ENCODE assay signal across 17 cellular contexts in genomic region chr7:88942815-88943501, GRCh38.
DNase-seq lines count a peak whose midpoint lies in the region; ATAC-seq and TF ChIP-seq lines count a peak whose summit lies in the region.
"Had no signal": no experiment of that assay in that cellular context is flagged by ENCODE, and none has a peak within 500 bp of the region (broad histone marks: within the 10 kb centered on the region; RNA-seq: fewer than 3 reads in every experiment).

No MANE protein-coding gene starts in this region.

- peaks cover 9% of the 10 kb centered on the region; the same call in 1 of the 3 replicates for H3K9me3 Mint-ChIP-seq in GM23338
- H3K9me3 Mint-ChIP-seq: CD8-positive, alpha-beta T cell had no signal

- H3K9me3 ChIP-seq in SU-DHL-6 (ENCODE audit: insufficient read depth, low read length) (no peaks in the 10 kb centered on the region), colonic mucosa (no peaks in the 10 kb centered on the region)
- H3K9me3 ChIP-seq: BLaER1, Caco-2 had no signal

- ATAC-seq in GM23338 (no peak), GM21526 (IDR thresholded peaks at IDR 0.05; ENCODE audit: low FRiP score, unreplicated experiment) (no peak)
- ATAC-seq: CD8-positive, alpha-beta T cell had no signal

- H3K4me1 ChIP-seq in GM23338 (ENCODE audit: insufficient read depth) (peaks cover 16% of the 10 kb centered on the region), colonic mucosa (no peaks in the 10 kb centered on the region)
- H3K4me1 ChIP-seq: BLaER1, Caco-2 had no signal

- in situ Hi-C loops in KBM-7 (cut with MboI; ENCODE audit: low pct_unique_long_range_greater_than_20kb, low sequenced_read_pairs): no loop called here

- H4K20me1 ChIP-seq in GM23338 (replicated peaks; ENCODE audit: insufficient read depth) (no peaks in the 10 kb centered on the region), SU-DHL-6 (ENCODE audit: low read depth, low read length) (no peaks in the 10 kb centered on the region)
- H4K20me1 ChIP-seq: BLaER1 had no signal

- peaks cover 11% of the 10 kb centered on the region; the same call in 2 of the 3 replicates for H3K36me3 Mint-ChIP-seq in GM23338 (ENCODE audit: low read depth)
- H3K36me3 Mint-ChIP-seq: CD4-positive, CD25-positive, alpha-beta regulatory T cell; CD8-positive, alpha-beta T cell had no signal

- H3K4me2 ChIP-seq in GM23338 (peak overlapping the region; percentile 41; the same call in 1 of the 2 replicates), SU-DHL-6 (ENCODE audit: low read depth, low read length, poor library complexity, severe bottlenecking) (peak overlapping the region; percentile 3)
- H3K4me2 ChIP-seq: BLaER1 had no signal

- H3K27ac Mint-ChIP-seq in GM23338: 0 out of 2 replicates have a peak overlapping the region, but pooled peaks have one; percentile 16
- H3K27ac Mint-ChIP-seq: B cell; CD4-positive, CD25-positive, alpha-beta regulatory T cell; CD8-positive, alpha-beta T cell had no signal

- H3K27me3 Mint-ChIP-seq in GM23338 (ENCODE audit: insufficient read depth, low read depth, poor library complexity): peaks cover 3% of the 10 kb centered on the region
- H3K27me3 Mint-ChIP-seq: B cell; CD4-positive, CD25-positive, alpha-beta regulatory T cell had no signal

- TF ChIP-seq CTCF in GM23338 (conservative IDR thresholded peaks at IDR 0.05; ENCODE audit: low read depth in 2 of 2) (no peak), SU-DHL-6 (IDR thresholded peaks at IDR 0.05; ENCODE audit: insufficient read depth, low read length, poor library complexity, severe bottlenecking) (no peak), colonic mucosa (IDR thresholded peaks at IDR 0.05) (no peak)

- H3K4me1 Mint-ChIP-seq in GM23338: peaks cover 20% of the 10 kb centered on the region; the same call in 2 of the 3 replicates
- H3K4me1 Mint-ChIP-seq: B cell; CD4-positive, CD25-positive, alpha-beta regulatory T cell had no signal

- no peaks in the 10 kb centered on the region for H3K9me2 ChIP-seq in GM23338 (ENCODE audit: insufficient read depth)
- no peaks in the 10 kb centered on the region for H3K9me2 ChIP-seq in SU-DHL-6 (replicated peaks; ENCODE audit: insufficient read depth, low read length)

- no peaks in the 10 kb centered on the region for H3K36me3 ChIP-seq in GM23338 (ENCODE audit: insufficient read depth)
- H3K36me3 ChIP-seq in SU-DHL-6 (ENCODE audit: low read length): no peaks in the 10 kb centered on the region; the same call in 1 of the 2 replicates
- H3K36me3 ChIP-seq in colonic mucosa: no peaks in the 10 kb centered on the region
- H3K36me3 ChIP-seq: BLaER1 had no signal

- H3K4me3 ChIP-seq in GM23338: no peak overlapping the region
- H3K4me3 ChIP-seq in SU-DHL-6 (ENCODE audit: insufficient read depth, low read length, poor library complexity, severe bottlenecking): no peak overlapping the region
- H3K4me3 ChIP-seq in colonic mucosa: no peak overlapping the region
- H3K4me3 ChIP-seq: BLaER1 had no signal

- H3F3A ChIP-seq in GM23338 (replicated peaks; ENCODE audit: low read depth) (no peaks in the 10 kb centered on the region), SU-DHL-6 (ENCODE audit: insufficient read depth) (no peaks in the 10 kb centered on the region)

- H2AFZ ChIP-seq in GM23338 (no peak overlapping the region; the same call in 1 of the 2 replicates), SU-DHL-6 (ENCODE audit: low read depth, low read length, severe bottlenecking) (no peak overlapping the region)

- no peak overlapping the region for H3K4me3 Mint-ChIP-seq in GM23338
- H3K4me3 Mint-ChIP-seq: B cell; CD4-positive, CD25-positive, alpha-beta regulatory T cell; CD8-positive, alpha-beta T cell had no signal

- H3K9ac ChIP-seq in SU-DHL-6 (ENCODE audit: low read length): no peak overlapping the region
- H3K9ac ChIP-seq in colonic mucosa (ENCODE audit: low read depth in 2 of 2, low read length in 2 of 2): no peak overlapping the region
- H3K9ac ChIP-seq: BLaER1 had no signal

- H3K27ac ChIP-seq in GM23338 (ENCODE audit: low read depth) (peak overlapping the region; percentile 35; the same call in 1 of the 2 replicates), SU-DHL-6 (ENCODE audit: low read depth, low read length) (no peak overlapping the region; the same call in 1 of the 2 replicates), colonic mucosa (no peak overlapping the region)
- H3K27ac ChIP-seq: 22Rv1, BLaER1, C4-2B had no signal

- no peaks in the 10 kb centered on the region for H3K27me3 ChIP-seq in GM23338 (ENCODE audit: insufficient read depth)
- no peaks in the 10 kb centered on the region for H3K27me3 ChIP-seq in SU-DHL-6 (ENCODE audit: low read length)
- no peaks in the 10 kb centered on the region for H3K27me3 ChIP-seq in colonic mucosa
- H3K27me3 ChIP-seq: BLaER1 had no signal

- H3K79me2 ChIP-seq in GM23338 (replicated peaks; ENCODE audit: insufficient read depth) (no peaks in the 10 kb centered on the region), SU-DHL-6 (ENCODE audit: insufficient read depth, low read length) (no peaks in the 10 kb centered on the region)

- DNase-seq in GM23338 (ENCODE audit: low spot score): no peak
- peak; percentile 4 for DNase-seq in foreskin melanocyte
- no peak for DNase-seq in colonic mucosa
- DNase-seq in KBM-7: no peak
- DNase-seq: Caco-2; CD4-positive, CD25-positive, alpha-beta regulatory T cell; CD8-positive, alpha-beta T cell; DMS153; DND-41; GOT3; HCEC 1CT had no signal

- intact Hi-C loops in colonic mucosa (cut with DNase I): no loop called here

TF ChIP-seq in GM23338, 12 proteins besides CTCF, POLR2A, EP300 and RAD21 (continues in another document):
- no peak for TF ChIP-seq ETS1 (IDR thresholded peaks at IDR 0.05)
- TF ChIP-seq ZNF331 (CRISPR knock-in tag; IDR thresholded peaks at IDR 0.05; ENCODE audit: low read depth): no peak
- no peak for TF ChIP-seq NANOG (IDR thresholded peaks at IDR 0.05; ENCODE audit: borderline replicate concordance)
- TF ChIP-seq POLR2AphosphoS5 (IDR thresholded peaks at IDR 0.05; ENCODE audit: low read depth): no peak
- no peak for TF ChIP-seq STAT1 (IDR thresholded peaks at IDR 0.05; ENCODE audit: unreplicated experiment)
- TF ChIP-seq EZH2 (IDR thresholded peaks at IDR 0.05; ENCODE audit: low read depth, unreplicated experiment): no peak
- TF ChIP-seq EZH2phosphoT487 (IDR thresholded peaks at IDR 0.05; ENCODE audit: unreplicated experiment): no peak
- TF ChIP-seq REST (IDR thresholded peaks at IDR 0.05; ENCODE audit: unreplicated experiment): no peak
- no peak for TF ChIP-seq ZNF114 (CRISPR knock-in tag; IDR thresholded peaks at IDR 0.05)
- TF ChIP-seq CREB1 (CRISPR knock-in tag; IDR thresholded peaks at IDR 0.05; ENCODE audit: low read depth): no peak
